Comparison of ENCODE assay signal across 1 cellular context in the genomic region with DNA sequence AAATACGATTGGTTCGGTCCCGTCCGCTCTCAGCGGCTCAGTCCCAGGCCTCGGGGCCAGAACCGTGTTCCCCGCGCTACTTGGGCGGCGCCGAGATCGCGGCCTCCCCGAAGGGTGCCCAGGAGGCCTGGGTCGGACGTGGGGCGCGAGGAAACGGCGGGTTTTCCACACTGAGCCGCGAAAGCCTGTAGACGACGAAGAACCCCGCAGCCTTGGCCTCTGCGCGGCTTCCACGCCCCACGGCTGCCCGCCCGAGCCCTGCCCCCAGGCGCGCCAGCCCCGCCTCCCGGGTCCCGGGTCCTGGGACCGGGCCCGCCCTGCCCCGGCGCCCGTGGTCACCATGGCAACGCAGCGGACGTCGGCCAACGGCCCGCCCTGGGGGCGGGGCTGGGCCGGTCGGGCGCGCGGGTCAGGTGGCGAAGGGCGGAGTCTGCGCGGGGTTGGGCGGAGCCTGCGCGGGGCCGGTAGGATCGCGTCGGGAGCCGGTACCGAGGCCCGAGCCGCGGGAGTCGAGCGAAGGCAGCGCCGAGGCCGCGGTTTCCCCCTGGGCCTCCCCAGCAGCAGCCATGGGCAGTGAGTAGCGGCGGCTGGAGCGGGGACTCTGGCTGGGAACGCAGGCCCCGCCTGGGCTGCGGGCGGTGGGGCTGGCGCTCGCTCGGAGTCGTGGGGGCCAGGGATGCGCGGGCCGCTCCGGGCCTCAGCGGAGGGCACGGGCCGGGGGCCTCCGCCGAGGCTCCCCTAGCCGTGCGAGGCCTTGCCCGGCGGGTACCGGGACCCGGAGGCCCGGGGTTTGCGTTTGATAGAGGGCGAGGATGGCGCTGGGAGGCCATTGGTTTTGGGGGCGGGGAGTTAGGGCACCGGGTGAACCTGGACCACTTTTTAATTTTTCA.
TF ChIP-seq lines count a peak whose summit lies in the region.

A gene (plus strand): TSS at position 456 of the 890 bp plus-strand sequence. CDS start 111 bp downstream, at position 567.

TF ChIP-seq in HEK293, 187 proteins besides CTCF, POLR2A, EP300 and RAD21 (continued from another document):
- TF ChIP-seq KLF7 (tag by site-specific recombination; IDR thresholded peaks at IDR 0.05; ENCODE audit: borderline replicate concordance), result peak; percentile 44; the same call in 1 of the 2 replicates
- TF ChIP-seq KLF10 (tag by site-specific recombination; IDR thresholded peaks at IDR 0.05), result peak; percentile 45; the same call in 1 of the 2 replicates
- TF ChIP-seq ZNF629 (tag by site-specific recombination; IDR thresholded peaks at IDR 0.05), result no peak; the same call in 1 of the 2 replicates
- peak; percentile 74 for TF ChIP-seq ZNF660 (tag by site-specific recombination; IDR thresholded peaks at IDR 0.05)
- TF ChIP-seq, protein P1, sequence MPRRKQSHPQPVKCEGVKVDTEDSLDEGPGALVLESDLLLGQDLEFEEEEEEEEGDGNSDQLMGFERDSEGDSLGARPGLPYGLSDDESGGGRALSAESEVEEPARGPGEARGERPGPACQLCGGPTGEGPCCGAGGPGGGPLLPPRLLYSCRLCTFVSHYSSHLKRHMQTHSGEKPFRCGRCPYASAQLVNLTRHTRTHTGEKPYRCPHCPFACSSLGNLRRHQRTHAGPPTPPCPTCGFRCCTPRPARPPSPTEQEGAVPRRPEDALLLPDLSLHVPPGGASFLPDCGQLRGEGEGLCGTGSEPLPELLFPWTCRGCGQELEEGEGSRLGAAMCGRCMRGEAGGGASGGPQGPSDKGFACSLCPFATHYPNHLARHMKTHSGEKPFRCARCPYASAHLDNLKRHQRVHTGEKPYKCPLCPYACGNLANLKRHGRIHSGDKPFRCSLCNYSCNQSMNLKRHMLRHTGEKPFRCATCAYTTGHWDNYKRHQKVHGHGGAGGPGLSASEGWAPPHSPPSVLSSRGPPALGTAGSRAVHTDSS (tag by site-specific recombination; IDR thresholded peaks at IDR 0.05), result no peak
- no peak for TF ChIP-seq BCL11A (tag by site-specific recombination; IDR thresholded peaks at IDR 0.05; ENCODE audit: low read depth)
- TF ChIP-seq, protein P2, sequence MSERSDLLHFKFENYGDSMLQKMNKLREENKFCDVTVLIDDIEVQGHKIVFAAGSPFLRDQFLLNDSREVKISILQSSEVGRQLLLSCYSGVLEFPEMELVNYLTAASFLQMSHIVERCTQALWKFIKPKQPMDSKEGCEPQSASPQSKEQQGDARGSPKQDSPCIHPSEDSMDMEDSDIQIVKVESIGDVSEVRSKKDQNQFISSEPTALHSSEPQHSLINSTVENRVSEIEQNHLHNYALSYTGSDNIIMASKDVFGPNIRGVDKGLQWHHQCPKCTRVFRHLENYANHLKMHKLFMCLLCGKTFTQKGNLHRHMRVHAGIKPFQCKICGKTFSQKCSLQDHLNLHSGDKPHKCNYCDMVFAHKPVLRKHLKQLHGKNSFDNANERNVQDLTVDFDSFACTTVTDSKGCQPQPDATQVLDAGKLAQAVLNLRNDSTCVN (tag by site-specific recombination; optimal IDR thresholded peaks at IDR 0.05), result peak; percentile 83
- no peak for TF ChIP-seq ZNF670 (tag by site-specific recombination; IDR thresholded peaks at IDR 0.05; ENCODE audit: low read depth)
- TF ChIP-seq, protein P3, sequence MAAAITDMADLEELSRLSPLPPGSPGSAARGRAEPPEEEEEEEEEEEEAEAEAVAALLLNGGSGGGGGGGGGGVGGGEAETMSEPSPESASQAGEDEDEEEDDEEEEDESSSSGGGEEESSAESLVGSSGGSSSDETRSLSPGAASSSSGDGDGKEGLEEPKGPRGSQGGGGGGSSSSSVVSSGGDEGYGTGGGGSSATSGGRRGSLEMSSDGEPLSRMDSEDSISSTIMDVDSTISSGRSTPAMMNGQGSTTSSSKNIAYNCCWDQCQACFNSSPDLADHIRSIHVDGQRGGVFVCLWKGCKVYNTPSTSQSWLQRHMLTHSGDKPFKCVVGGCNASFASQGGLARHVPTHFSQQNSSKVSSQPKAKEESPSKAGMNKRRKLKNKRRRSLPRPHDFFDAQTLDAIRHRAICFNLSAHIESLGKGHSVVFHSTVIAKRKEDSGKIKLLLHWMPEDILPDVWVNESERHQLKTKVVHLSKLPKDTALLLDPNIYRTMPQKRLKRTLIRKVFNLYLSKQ (tag by site-specific recombination; IDR thresholded peaks at IDR 0.05; ENCODE audit: borderline replicate concordance), result no peak
- TF ChIP-seq ZNF677 (tag by site-specific recombination; IDR thresholded peaks at IDR 0.05), result peak; percentile 27; the same call in 1 of the 2 replicates
- TF ChIP-seq GLIS2 (tag by site-specific recombination; IDR thresholded peaks at IDR 0.05), result peak; percentile 90
- no peak for TF ChIP-seq ZNF140 (tag by site-specific recombination; IDR thresholded peaks at IDR 0.05)
- TF ChIP-seq ZNF311 (tag by site-specific recombination; IDR thresholded peaks at IDR 0.05; ENCODE audit: borderline replicate concordance), result no peak
- TF ChIP-seq ZNF214 (tag by site-specific recombination; IDR thresholded peaks at IDR 0.05; ENCODE audit: borderline replicate concordance), result no peak
- TF ChIP-seq OVOL3 (tag by site-specific recombination; IDR thresholded peaks at IDR 0.05), result no peak
- TF ChIP-seq HOXA7 (CRISPR knock-in tag; IDR thresholded peaks at IDR 0.05; ENCODE audit: borderline replicate concordance), result no peak
- TF ChIP-seq, protein P4, sequence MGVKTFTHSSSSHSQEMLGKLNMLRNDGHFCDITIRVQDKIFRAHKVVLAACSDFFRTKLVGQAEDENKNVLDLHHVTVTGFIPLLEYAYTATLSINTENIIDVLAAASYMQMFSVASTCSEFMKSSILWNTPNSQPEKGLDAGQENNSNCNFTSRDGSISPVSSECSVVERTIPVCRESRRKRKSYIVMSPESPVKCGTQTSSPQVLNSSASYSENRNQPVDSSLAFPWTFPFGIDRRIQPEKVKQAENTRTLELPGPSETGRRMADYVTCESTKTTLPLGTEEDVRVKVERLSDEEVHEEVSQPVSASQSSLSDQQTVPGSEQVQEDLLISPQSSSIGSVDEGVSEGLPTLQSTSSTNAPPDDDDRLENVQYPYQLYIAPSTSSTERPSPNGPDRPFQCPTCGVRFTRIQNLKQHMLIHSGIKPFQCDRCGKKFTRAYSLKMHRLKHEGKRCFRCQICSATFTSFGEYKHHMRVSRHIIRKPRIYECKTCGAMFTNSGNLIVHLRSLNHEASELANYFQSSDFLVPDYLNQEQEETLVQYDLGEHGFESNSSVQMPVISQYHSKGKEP (tag by site-specific recombination; IDR thresholded peaks at IDR 0.05), result 0 out of 2 replicates have a peak, but pooled peaks have one; percentile 28
- TF ChIP-seq ZFP69B (tag by site-specific recombination; IDR thresholded peaks at IDR 0.05), result 0 out of 2 replicates have a peak, but pooled peaks have one; percentile 12
- TF ChIP-seq ZBTB7A (tag by site-specific recombination; IDR thresholded peaks at IDR 0.05; ENCODE audit: low read depth), result no peak
- 0 out of 2 replicates have a peak, but pooled peaks have one; percentile 26 for TF ChIP-seq ZNF324 (tag by site-specific recombination; IDR thresholded peaks at IDR 0.05)
- peak; percentile 51; the same call in 1 of the 2 replicates for TF ChIP-seq SP7 (tag by site-specific recombination; IDR thresholded peaks at IDR 0.05)
- TF ChIP-seq ZIC2 (tag by site-specific recombination; IDR thresholded peaks at IDR 0.05), result peak; percentile 40; the same call in 1 of the 2 replicates
- TF ChIP-seq MZF1 (tag by site-specific recombination; IDR thresholded peaks at IDR 0.05; ENCODE audit: borderline replicate concordance), result no peak
- no peak for TF ChIP-seq ZBTB1 (tag by site-specific recombination; IDR thresholded peaks at IDR 0.05)
- TF ChIP-seq, protein P5, sequence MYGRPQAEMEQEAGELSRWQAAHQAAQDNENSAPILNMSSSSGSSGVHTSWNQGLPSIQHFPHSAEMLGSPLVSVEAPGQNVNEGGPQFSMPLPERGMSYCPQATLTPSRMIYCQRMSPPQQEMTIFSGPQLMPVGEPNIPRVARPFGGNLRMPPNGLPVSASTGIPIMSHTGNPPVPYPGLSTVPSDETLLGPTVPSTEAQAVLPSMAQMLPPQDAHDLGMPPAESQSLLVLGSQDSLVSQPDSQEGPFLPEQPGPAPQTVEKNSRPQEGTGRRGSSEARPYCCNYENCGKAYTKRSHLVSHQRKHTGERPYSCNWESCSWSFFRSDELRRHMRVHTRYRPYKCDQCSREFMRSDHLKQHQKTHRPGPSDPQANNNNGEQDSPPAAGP (tag by site-specific recombination; IDR thresholded peaks at IDR 0.05), result 0 out of 2 replicates have a peak, but pooled peaks have one; percentile 15
- TF ChIP-seq WT1 (tag by site-specific recombination; IDR thresholded peaks at IDR 0.05), result no peak
- peak; percentile 62 for TF ChIP-seq SP2 (tag by site-specific recombination; IDR thresholded peaks at IDR 0.05)
- TF ChIP-seq ZNF843 (tag by site-specific recombination; IDR thresholded peaks at IDR 0.05), result no peak; the same call in 1 of the 2 replicates
- TF ChIP-seq, protein P6, sequence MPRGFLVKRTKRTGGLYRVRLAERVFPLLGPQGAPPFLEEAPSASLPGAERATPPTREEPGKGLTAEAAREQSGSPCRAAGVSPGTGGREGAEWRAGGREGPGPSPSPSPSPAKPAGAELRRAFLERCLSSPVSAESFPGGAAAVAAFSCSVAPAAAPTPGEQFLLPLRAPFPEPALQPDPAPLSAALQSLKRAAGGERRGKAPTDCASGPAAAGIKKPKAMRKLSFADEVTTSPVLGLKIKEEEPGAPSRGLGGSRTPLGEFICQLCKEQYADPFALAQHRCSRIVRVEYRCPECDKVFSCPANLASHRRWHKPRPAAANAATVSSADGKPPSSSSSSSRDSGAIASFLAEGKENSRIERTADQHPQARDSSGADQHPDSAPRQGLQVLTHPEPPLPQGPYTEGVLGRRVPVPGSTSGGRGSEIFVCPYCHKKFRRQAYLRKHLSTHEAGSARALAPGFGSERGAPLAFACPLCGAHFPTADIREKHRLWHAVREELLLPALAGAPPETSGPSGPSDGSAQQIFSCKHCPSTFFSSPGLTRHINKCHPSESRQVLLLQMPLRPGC (tag by site-specific recombination; IDR thresholded peaks at IDR 0.05), result peak; percentile 25; the same call in 1 of the 2 replicates
- TF ChIP-seq GLIS1 (tag by site-specific recombination; IDR thresholded peaks at IDR 0.05), result peak; percentile 63
- no peak for TF ChIP-seq ZNF112 (tag by site-specific recombination; IDR thresholded peaks at IDR 0.05)
- peak; percentile 55; the same call in 1 of the 2 replicates for TF ChIP-seq ZSCAN30 (tag by site-specific recombination; IDR thresholded peaks at IDR 0.05)
- TF ChIP-seq ZNF654 (tag by site-specific recombination; IDR thresholded peaks at IDR 0.05; ENCODE audit: low read depth), result no peak
- no peak for TF ChIP-seq OSR2 (tag by site-specific recombination; IDR thresholded peaks at IDR 0.05)
- TF ChIP-seq, protein P7, sequence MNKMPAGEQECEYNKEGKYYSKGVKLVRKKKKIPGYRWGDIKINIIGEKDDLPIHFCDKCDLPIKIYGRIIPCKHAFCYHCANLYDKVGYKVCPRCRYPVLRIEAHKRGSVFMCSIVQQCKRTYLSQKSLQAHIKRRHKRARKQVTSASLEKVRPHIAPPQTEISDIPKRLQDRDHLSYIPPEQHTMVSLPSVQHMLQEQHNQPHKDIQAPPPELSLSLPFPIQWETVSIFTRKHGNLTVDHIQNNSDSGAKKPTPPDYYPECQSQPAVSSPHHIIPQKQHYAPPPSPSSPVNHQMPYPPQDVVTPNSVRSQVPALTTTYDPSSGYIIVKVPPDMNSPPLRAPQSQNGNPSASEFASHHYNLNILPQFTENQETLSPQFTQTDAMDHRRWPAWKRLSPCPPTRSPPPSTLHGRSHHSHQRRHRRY (tag by site-specific recombination; IDR thresholded peaks at IDR 0.05), result no peak
- TF ChIP-seq, protein P8, sequence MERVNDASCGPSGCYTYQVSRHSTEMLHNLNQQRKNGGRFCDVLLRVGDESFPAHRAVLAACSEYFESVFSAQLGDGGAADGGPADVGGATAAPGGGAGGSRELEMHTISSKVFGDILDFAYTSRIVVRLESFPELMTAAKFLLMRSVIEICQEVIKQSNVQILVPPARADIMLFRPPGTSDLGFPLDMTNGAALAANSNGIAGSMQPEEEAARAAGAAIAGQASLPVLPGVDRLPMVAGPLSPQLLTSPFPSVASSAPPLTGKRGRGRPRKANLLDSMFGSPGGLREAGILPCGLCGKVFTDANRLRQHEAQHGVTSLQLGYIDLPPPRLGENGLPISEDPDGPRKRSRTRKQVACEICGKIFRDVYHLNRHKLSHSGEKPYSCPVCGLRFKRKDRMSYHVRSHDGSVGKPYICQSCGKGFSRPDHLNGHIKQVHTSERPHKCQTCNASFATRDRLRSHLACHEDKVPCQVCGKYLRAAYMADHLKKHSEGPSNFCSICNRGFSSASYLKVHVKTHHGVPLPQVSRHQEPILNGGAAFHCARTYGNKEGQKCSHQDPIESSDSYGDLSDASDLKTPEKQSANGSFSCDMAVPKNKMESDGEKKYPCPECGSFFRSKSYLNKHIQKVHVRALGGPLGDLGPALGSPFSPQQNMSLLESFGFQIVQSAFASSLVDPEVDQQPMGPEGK (tag by site-specific recombination; IDR thresholded peaks at IDR 0.05), result peak; percentile 68
- TF ChIP-seq, protein P9, sequence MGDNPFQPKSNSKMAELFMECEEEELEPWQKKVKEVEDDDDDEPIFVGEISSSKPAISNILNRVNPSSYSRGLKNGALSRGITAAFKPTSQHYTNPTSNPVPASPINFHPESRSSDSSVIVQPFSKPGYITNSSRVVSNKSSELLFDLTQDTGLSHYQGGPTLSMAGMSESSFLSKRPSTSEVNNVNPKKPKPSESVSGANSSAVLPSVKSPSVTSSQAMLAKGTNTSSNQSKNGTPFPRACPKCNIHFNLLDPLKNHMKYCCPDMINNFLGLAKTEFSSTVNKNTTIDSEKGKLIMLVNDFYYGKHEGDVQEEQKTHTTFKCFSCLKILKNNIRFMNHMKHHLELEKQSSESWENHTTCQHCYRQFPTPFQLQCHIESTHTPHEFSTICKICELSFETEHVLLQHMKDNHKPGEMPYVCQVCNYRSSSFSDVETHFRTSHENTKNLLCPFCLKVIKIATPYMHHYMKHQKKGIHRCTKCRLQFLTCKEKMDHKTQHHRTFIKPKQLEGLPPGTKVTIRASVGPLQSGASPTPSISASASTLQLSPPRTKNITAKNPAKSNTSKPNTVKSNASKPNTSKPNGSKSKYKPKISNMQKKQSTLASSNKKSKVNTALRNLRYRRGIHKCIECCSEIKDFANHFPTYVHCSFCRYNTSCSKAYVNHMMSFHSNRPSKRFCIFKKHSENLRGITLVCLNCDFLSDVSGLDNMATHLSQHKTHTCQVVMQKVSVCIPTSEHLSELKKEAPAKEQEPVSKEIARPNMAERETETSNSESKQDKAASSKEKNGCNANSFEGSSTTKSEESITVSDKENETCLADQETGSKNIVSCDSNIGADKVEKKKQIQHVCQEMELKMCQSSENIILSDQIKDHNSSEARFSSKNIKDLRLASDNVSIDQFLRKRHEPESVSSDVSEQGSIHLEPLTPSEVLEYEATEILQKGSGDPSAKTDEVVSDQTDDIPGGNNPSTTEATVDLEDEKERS (tag by site-specific recombination; IDR thresholded peaks at IDR 0.05), result 0 out of 2 replicates have a peak, but pooled peaks have one; percentile 0
- TF ChIP-seq, protein P10, sequence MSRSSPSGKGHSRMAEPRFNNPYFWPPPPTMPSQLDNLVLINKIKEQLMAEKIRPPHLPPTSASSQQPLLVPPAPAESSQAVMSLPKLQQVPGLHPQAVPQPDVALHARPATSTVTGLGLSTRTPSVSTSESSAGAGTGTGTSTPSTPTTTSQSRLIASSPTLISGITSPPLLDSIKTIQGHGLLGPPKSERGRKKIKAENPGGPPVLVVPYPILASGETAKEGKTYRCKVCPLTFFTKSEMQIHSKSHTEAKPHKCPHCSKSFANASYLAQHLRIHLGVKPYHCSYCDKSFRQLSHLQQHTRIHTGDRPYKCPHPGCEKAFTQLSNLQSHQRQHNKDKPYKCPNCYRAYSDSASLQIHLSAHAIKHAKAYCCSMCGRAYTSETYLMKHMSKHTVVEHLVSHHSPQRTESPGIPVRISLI (tag by site-specific recombination; IDR thresholded peaks at IDR 0.05), result peak; percentile 6; the same call in 1 of the 2 replicates
- TF ChIP-seq SP3 (tag by site-specific recombination; IDR thresholded peaks at IDR 0.05), result peak; percentile 57
